ENCODE assay signal across 8 cellular contexts in the genomic region with DNA sequence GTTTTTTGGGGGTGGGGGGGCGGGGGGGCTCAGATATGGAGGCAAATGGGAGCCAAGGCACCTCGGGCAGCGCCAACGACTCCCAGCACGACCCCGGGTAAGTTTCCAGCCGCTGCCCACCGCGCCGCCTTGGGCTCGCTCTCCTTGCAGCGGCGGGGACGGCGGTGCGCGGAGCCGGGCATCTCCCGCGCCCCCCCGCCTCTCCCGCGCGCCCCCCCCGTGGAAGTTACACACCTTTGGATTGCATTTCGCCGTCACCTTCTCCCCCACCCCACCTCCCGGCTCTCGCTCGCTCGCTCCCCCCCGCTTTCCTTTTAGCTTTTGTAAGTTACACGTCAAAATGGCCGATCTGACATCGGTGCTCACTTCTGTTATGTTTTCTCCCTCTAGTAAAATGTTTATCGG. TPM values are rescaled to one million over a fixed set of nuclear protein-coding genes. Genes with fewer than 3 reads are reported as not detected.
DNase-seq lines count a peak whose midpoint lies in the region; ATAC-seq and TF ChIP-seq lines count a peak whose summit lies in the region.

No MANE protein-coding gene starts in this region.

- CTCF ChIA-PET in naive thymus-derived CD4-positive, alpha-beta T cell (lab: Charles Lee): interaction anchor here (3.2 kb wide), 1 partner anchor 14 kb away, joined by 19 read pairs; no protein-coding TSS in a partner anchor

- peaks cover 0 to 24% (median 12%) of the 10 kb centered on the region in 5 donors for H3K36me3 Mint-ChIP-seq in naive thymus-derived CD4-positive, alpha-beta T cell

- H3K27me3 ChIP-seq in naive thymus-derived CD4-positive, alpha-beta T cell (ENCODE audit: control insufficient read depth in 2 of 2, insufficient read depth in 2 of 2, low read length in 2 of 2): no peaks in the 10 kb centered on the region
- no peaks in the 10 kb centered on the region for H3K27me3 ChIP-seq in upper lobe of right lung

- peak; percentile 21 for ATAC-seq in naive thymus-derived CD4-positive, alpha-beta T cell
- ATAC-seq in upper lobe of right lung (peak; percentile 26), HG02870 (IDR thresholded peaks at IDR 0.05; ENCODE audit: unreplicated experiment) (no peak)

- H3K36me3 ChIP-seq in KOPT-K1 (ENCODE audit: insufficient read depth, low read length): peaks cover 37% of the 10 kb centered on the region
- H3K36me3 ChIP-seq in naive thymus-derived CD4-positive, alpha-beta T cell (ENCODE audit: control insufficient read depth in 2 of 3, insufficient read depth in 3 of 3, low read length in 3 of 3): peaks cover 0 to 9% (median 0%) of the 10 kb centered on the region in 3 experiments
- H3K36me3 ChIP-seq in upper lobe of right lung: no peaks in the 10 kb centered on the region

- peaks cover 21 to 63% (median 53%) of the 10 kb centered on the region in 7 donors for H3K4me1 Mint-ChIP-seq in naive thymus-derived CD4-positive, alpha-beta T cell

- H3K9me3 ChIP-seq in KOPT-K1 (ENCODE audit: insufficient read depth, low read length, poor library complexity, severe bottlenecking) (no peaks in the 10 kb centered on the region), upper lobe of right lung (no peaks in the 10 kb centered on the region)
- H3K9me3 ChIP-seq in naive thymus-derived CD4-positive, alpha-beta T cell (ENCODE audit: control insufficient read depth in 2 of 3, low read length in 3 of 3): no peaks in the 10 kb centered on the region

- no peaks in the 10 kb centered on the region for H3K9me3 Mint-ChIP-seq in naive thymus-derived CD4-positive, alpha-beta T cell

- peak overlapping the region; percentile 76 for H3K4me3 ChIP-seq in epithelial cell of esophagus (ENCODE audit: low read length)
- peak overlapping the region; percentile 87 for H3K4me3 ChIP-seq in naive thymus-derived CD4-positive, alpha-beta T cell (ENCODE audit: low read length)
- peak overlapping the region; percentile 80 for H3K4me3 ChIP-seq in upper lobe of right lung

- H3K27ac Mint-ChIP-seq in naive thymus-derived CD4-positive, alpha-beta T cell: peak overlapping the region; percentile 77 to 95 (median 90)

- peaks cover 13 to 35% of the 10 kb centered on the region in 2 donors for H3K4me1 ChIP-seq in naive thymus-derived CD4-positive, alpha-beta T cell (ENCODE audit: control insufficient read depth in 2 of 2, insufficient read depth in 2 of 2, low read length in 2 of 2)
- H3K4me1 ChIP-seq in upper lobe of right lung: peaks cover 15% of the 10 kb centered on the region

- H3K27me3 Mint-ChIP-seq in naive thymus-derived CD4-positive, alpha-beta T cell: peaks cover 0 to 4% (median 0%) of the 10 kb centered on the region in 5 donors

- peak; percentile 23 for DNase-seq in NOMO-1 treated with DMSO at 0.1 percent for 48 hours (lab: John Stamatoyannopoulos, UW; ENCODE audit: unreplicated experiment)
- DNase-seq in NOMO-1 (lab: John Stamatoyannopoulos, UW; ENCODE audit: unreplicated experiment in 2 of 2): no peak
- DNase-seq in activated CD4-positive, alpha-beta T cell treated with anti-CD3 and anti-CD28 coated beads, Interleukin-2, amount 50 U/mL, for 4 hours: peak; percentile 35 to 40
- peak; percentile 36 for DNase-seq in epithelial cell of esophagus (ENCODE audit: low read depth)
- DNase-seq in naive thymus-derived CD4-positive, alpha-beta T cell: peak in 6 of 9 donors; percentile 29 to 71 (median 43)
- peak; percentile 70 for DNase-seq in upper lobe of right lung

- peak overlapping the region; percentile 75 for H3K27ac ChIP-seq in KOPT-K1 (ENCODE audit: low read depth, low read length, poor library complexity, severe bottlenecking)
- H3K27ac ChIP-seq in naive thymus-derived CD4-positive, alpha-beta T cell (ENCODE audit: low read depth, low read length): peak overlapping the region; percentile 83
- peak overlapping the region; percentile 78 for H3K27ac ChIP-seq in upper lobe of right lung

- peak overlapping the region; percentile 90 to 100 (median 96) for H3K4me3 Mint-ChIP-seq in naive thymus-derived CD4-positive, alpha-beta T cell

- no peak for TF ChIP-seq CTCF in epithelial cell of esophagus (IDR thresholded peaks at IDR 0.05; ENCODE audit: insufficient read depth, low read depth, low read length, missing control alignments)
- TF ChIP-seq CTCF in upper lobe of right lung (IDR thresholded peaks at IDR 0.05): no peak

- POLR2A ChIA-PET in naive thymus-derived CD4-positive, alpha-beta T cell (lab: Charles Lee): interaction anchor here (1.3 to 2.9 kb wide), 2 partner anchors 10 to 13 kb away, joined by 7 to 11 read pairs; no protein-coding TSS in a partner anchor

- intact Hi-C loops in naive thymus-derived CD4-positive, alpha-beta T cell (cut with micrococcal nuclease): loop anchor here (1.0 to 10.0 kb wide), 19 partner anchors 13 to 1832 kb away; a partner anchor contains a TSS
- intact Hi-C loops in upper lobe of right lung (cut with DNase I): no loop called here

RNA-seq across cellular contexts. Expression of a gene that starts 0.4 kb away (rescaled TPM):
- 100 to 1,000 TPM; 111 to 169 (median 150) TPM for total RNA-seq in naive thymus-derived CD4-positive, alpha-beta T cell
- 1 to 10 TPM; 3.3 to 6.0 TPM for polyA plus RNA-seq in naive thymus-derived CD4-positive, alpha-beta T cell
- 31.3 TPM for total RNA-seq in upper lobe of right lung

Comparison
In these comparisons a context has a peak if more than half of its experiments do, and no peak if none do; other contexts are left out.
1. DNase-seq: peak in NOMO-1 treated with DMSO at 0.1 percent for 48 hours (single experiment), activated CD4-positive, alpha-beta T cell treated with anti-CD3 and anti-CD28 coated beads, Interleukin-2, amount 50 U/mL, for 4 hours (2 of 2), epithelial cell of esophagus (single experiment), naive thymus-derived CD4-positive, alpha-beta T cell (6 of 9) and upper lobe of right lung (single experiment); none in NOMO-1 (0 of 2).
2. Peak in every context shown above with its lines, with median percentiles within 50 percentile points of each other: H3K27ac ChIP-seq and H3K4me3 ChIP-seq.